Comparison of ENCODE assay signal across 18 cellular contexts in the genomic region with DNA sequence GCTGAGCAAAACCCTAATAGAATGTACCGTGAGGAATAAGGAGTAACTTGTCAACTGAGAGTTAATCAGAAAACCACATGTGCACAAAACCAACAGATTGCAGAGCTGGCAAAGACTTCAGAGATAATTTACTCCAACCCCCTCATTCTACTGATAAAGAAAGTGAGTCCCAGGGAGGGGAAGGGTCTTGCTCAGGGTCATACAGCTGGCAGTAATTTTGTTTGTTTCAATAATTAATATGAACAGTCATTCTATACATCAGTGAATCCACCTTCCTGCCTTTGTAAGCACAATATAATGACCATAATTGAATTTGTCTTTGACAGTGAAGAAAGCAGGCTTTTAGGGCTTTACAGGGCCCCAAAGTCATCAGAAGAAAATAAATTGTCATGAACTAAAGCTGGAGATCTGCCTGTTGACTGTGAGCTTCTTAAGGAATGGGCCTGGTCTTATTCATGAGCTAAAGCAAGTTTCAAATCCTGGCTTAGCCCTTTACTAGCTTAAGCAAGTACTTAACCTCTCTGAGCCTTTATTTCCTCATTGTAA.
"Had no signal": no experiment of that assay in that cellular context is flagged by ENCODE, and none has a peak within 500 bp of the region (broad histone marks: within the 10 kb centered on the region; RNA-seq: fewer than 3 reads in every experiment).

No MANE protein-coding gene starts in this region.

- H3K4me1 ChIP-seq: colonic mucosa had no signal

- H3K27me3 ChIP-seq: ascending aorta, colonic mucosa, gastrocnemius medialis, heart right ventricle, neutrophil, spleen, upper lobe of left lung had no signal

- DNase-seq: activated CD4-positive, alpha-beta memory T cell treated with anti-CD3 and anti-CD28 coated beads, Interleukin-2, amount 10 ng/mL, durations not matched to agents 7 days and 5 days; activated CD4-positive, alpha-beta T cell treated with anti-CD3 and anti-CD28 coated beads for 1 hour; activated CD8-positive, alpha-beta memory T cell treated with anti-CD3 and anti-CD28 coated beads, Interleukin-2, amount 50 U/mL, for 48 hours; colonic mucosa; effector CD4-positive, alpha-beta T cell; gastrocnemius medialis; heart right ventricle; left ventricle myocardium superior; midbrain; posterior cingulate gyrus; right cardiac atrium; spleen; stimulated activated CD4-positive, alpha-beta T cell treated with anti-CD3 and anti-CD28 coated beads, Interleukin-1b, Interleukin-23, amount 100 ng/mL, for 48 hours; stimulated activated naive B cell treated with anti-CD40 and anti-IgM and Interleukin-4, amounts not matched to agents 10 μg/mL and 1 μg/mL and 100 μg/mL, for 72 hours; upper lobe of left lung had no signal

- H3K36me3 ChIP-seq: ascending aorta, colonic mucosa, gastrocnemius medialis, heart right ventricle, neutrophil, spleen, upper lobe of left lung had no signal

- H3K4me3 ChIP-seq: ascending aorta, colonic mucosa, gastrocnemius medialis, heart right ventricle, spleen, upper lobe of left lung had no signal

- H3K27ac ChIP-seq: ascending aorta, colonic mucosa, gastrocnemius medialis, heart right ventricle, neutrophil, spleen, upper lobe of left lung had no signal

- FAIRE-seq: keratinocyte had no signal

- ATAC-seq: gastrocnemius medialis; heart right ventricle; left ventricle myocardium superior; right cardiac atrium; stimulated activated naive B cell treated with anti-CD40 and anti-IgM and Interleukin-4, amounts not matched to agents 10 μg/mL and 1 μg/mL and 100 μg/mL, for 72 hours had no signal

- H3K9me3 ChIP-seq: ascending aorta, colonic mucosa, gastrocnemius medialis, heart right ventricle, neutrophil, spleen, upper lobe of left lung had no signal
